12 cellular contexts compared by ENCODE assay signal in genomic region chr1:23149110-23149509, GRCh38. TPM values are rescaled to one million over a fixed set of nuclear protein-coding genes. Genes with fewer than 3 reads are reported as not detected.
DNase-seq lines count a peak whose midpoint lies in the region; ATAC-seq, FAIRE-seq and TF ChIP-seq lines count a peak whose summit lies in the region.
"Had no signal": no experiment of that assay in that cellular context is flagged by ENCODE, and none has a peak within 500 bp of the region (broad histone marks: within the 10 kb centered on the region; RNA-seq: fewer than 3 reads in every experiment).

No MANE protein-coding gene starts in this region.

- H2BK12ac ChIP-seq in trophoblast cell (ENCODE audit: low read length) = no peak overlapping the region

- SMC1A ChIA-PET in GM12878 (lab: Charles Lee; ENCODE audit: uncharacterized antibody, unreplicated experiment) = interaction anchor here (0.7 to 2.7 kb wide), 2 partner anchors 35 to 125 kb away, joined by 3 to 14 read pairs; no protein-coding TSS in a partner anchor

- RAD21 ChIA-PET in GM12878 (lab: Charles Lee; ENCODE audit: unreplicated experiment) = interaction anchor here (1.5 kb wide), 1 partner anchor 35 kb away, joined by 4 read pairs; no protein-coding TSS in a partner anchor

- H3K9me3 ChIP-seq in GM12878 (replicated peaks; ENCODE audit: control insufficient read depth, insufficient read depth, low read length) (no peaks in the 10 kb centered on the region), trophoblast cell (ENCODE audit: insufficient read depth, low read depth, low read length) (no peaks in the 10 kb centered on the region)
- H3K9me3 ChIP-seq in CD8-positive, alpha-beta memory T cell (ENCODE audit: low read length) = no peaks in the 10 kb centered on the region

- no peak for TF ChIP-seq CTCF in GM12878 (IDR thresholded peaks at IDR 0.05 in 2 of 3, conservative IDR thresholded peaks at IDR 0.05 in 1 of 3; ENCODE audit: control insufficient read depth in 2 of 3, extremely low read depth in 1 of 3, insufficient read depth in 1 of 3, low read depth in 3 of 3, low read length in 3 of 3)

- no peaks in the 10 kb centered on the region for H4K20me1 ChIP-seq in GM12878 (ENCODE audit: control insufficient read depth, insufficient read depth)

- no peaks in the 10 kb centered on the region for H3K4me1 ChIP-seq in GM12878 (ENCODE audit: control insufficient read depth, insufficient read depth, low read length)
- no peaks in the 10 kb centered on the region for H3K4me1 ChIP-seq in trophoblast cell (ENCODE audit: control insufficient read depth in 1 of 2, insufficient read depth in 2 of 2, low read length in 2 of 2)
- H3K4me1 ChIP-seq in CD8-positive, alpha-beta memory T cell (ENCODE audit: insufficient read depth, low read length) = peaks cover 10% of the 10 kb centered on the region

- intact Hi-C loops in GM12878 (cut with micrococcal nuclease; ENCODE audit: unreplicated experiment) = no loop called here

- H3K23ac ChIP-seq in trophoblast cell (ENCODE audit: low read length) = no peak overlapping the region

- H4K8ac ChIP-seq in trophoblast cell (ENCODE audit: low read depth, low read length) = no peak overlapping the region

- no peak for DNase-seq in activated naive CD4-positive, alpha-beta T cell treated with anti-CD3 and anti-CD28 coated beads, Interleukin-2, amount 50 U/mL, for 72 hours (ENCODE audit: low spot score in 2 of 2)
- DNase-seq in HPDE6-E6E7 (ENCODE audit: extremely low spot score) = peak; percentile 21
- peak; percentile 34 for DNase-seq in GM12878 (ENCODE audit: low read depth, low spot score)
- DNase-seq in trophoblast cell = no peak
- DNase-seq in CD8-positive, alpha-beta memory T cell = no peak
- no peak for DNase-seq in T-helper 1 cell
- DNase-seq in hypothalamus (lab: John Stamatoyannopoulos, UW) = no peak
- DNase-seq: NCI-H1092 treated with DMSO at 0.1 percent for 48 hours; stimulated activated CD4-positive, alpha-beta T cell treated with anti-CD3 and anti-CD28 coated beads, Interleukin-2, amount 100 ng/mL, for 24 hours had no signal

- no peak overlapping the region for H4K12ac ChIP-seq in trophoblast cell (ENCODE audit: low read depth, low read length)

- no peaks in the 10 kb centered on the region for H3K27me3 Mint-ChIP-seq in activated naive CD4-positive, alpha-beta T cell treated with anti-CD3 and anti-CD28 coated beads, Interleukin-2, amount 50 U/mL, for 24 hours
- H3K27me3 Mint-ChIP-seq in CD8-positive, alpha-beta memory T cell = no peaks in the 10 kb centered on the region

- no TSS peak for BruUV-seq in GM12878 (replicated peaks; lab: Mats Ljungman, UMichigan)

- H3K14ac ChIP-seq in trophoblast cell (ENCODE audit: low read length) = no peak overlapping the region

- FAIRE-seq in GM12878 (lab: Jason Lieb, UNC) = no peak
- FAIRE-seq: G401.6 had no signal

- H3K36me3 Mint-ChIP-seq in activated naive CD4-positive, alpha-beta T cell treated with anti-CD3 and anti-CD28 coated beads, Interleukin-2, amount 50 U/mL, for 24 hours = peaks cover 8% of the 10 kb centered on the region
- no peaks in the 10 kb centered on the region for H3K36me3 Mint-ChIP-seq in activated naive CD4-positive, alpha-beta T cell treated with anti-CD3 and anti-CD28 coated beads, Interleukin-2, amount 50 U/mL, for 72 hours
- peaks cover 0 to 4% (median 1%) of the 10 kb centered on the region in 3 donors for H3K36me3 Mint-ChIP-seq in CD8-positive, alpha-beta memory T cell

- no peak overlapping the region for H4K91ac ChIP-seq in trophoblast cell (ENCODE audit: low read depth, low read length)

- no peaks in the 10 kb centered on the region for H3K9me3 Mint-ChIP-seq in activated naive CD4-positive, alpha-beta T cell treated with anti-CD3 and anti-CD28 coated beads, Interleukin-2, amount 50 U/mL, for 24 hours
- no peaks in the 10 kb centered on the region for H3K9me3 Mint-ChIP-seq in activated naive CD4-positive, alpha-beta T cell treated with anti-CD3 and anti-CD28 coated beads, Interleukin-2, amount 50 U/mL, for 72 hours
- H3K9me3 Mint-ChIP-seq in CD8-positive, alpha-beta memory T cell = no peaks in the 10 kb centered on the region
- H3K9me3 Mint-ChIP-seq: T-helper 1 cell treated with Interleukin-12 subunit alpha and Interleukin-12 subunit beta and Interleukin-4 antibody, amounts not matched to agents 30 μg/mL and 1 μg/mL, for 36 hours had no signal

- H2AFZ ChIP-seq in GM12878 (ENCODE audit: control insufficient read depth, low read depth, low read length) (no peak overlapping the region), trophoblast cell (ENCODE audit: insufficient read depth, low read length, poor library complexity) (no peak overlapping the region)

- no peak for TF ChIP-seq RAD21 in GM12878 (IDR thresholded peaks at IDR 0.05; ENCODE audit: insufficient read depth, low read depth, low read length)

- no peak overlapping the region for H3K27ac ChIP-seq in GM12878 (ENCODE audit: control insufficient read depth, insufficient read depth)
- no peak overlapping the region for H3K27ac ChIP-seq in trophoblast cell (ENCODE audit: low read depth, low read length)
- H3K27ac ChIP-seq in CD8-positive, alpha-beta memory T cell (ENCODE audit: low read depth, low read length) = no peak overlapping the region

- H3K27me3 ChIP-seq in GM12878 (replicated peaks in 1 of 2; ENCODE audit: control insufficient read depth in 2 of 2, insufficient read depth in 2 of 2, low read length in 1 of 2) (no peaks in the 10 kb centered on the region), trophoblast cell (ENCODE audit: insufficient read depth, low read length) (no peaks in the 10 kb centered on the region)
- no peaks in the 10 kb centered on the region for H3K27me3 ChIP-seq in CD8-positive, alpha-beta memory T cell (ENCODE audit: insufficient read depth, low read length, poor library complexity, severe bottlenecking)

- peaks cover 3% of the 10 kb centered on the region for H3K79me2 ChIP-seq in GM12878 (ENCODE audit: control insufficient read depth, insufficient read depth, low read length)
- H3K79me2 ChIP-seq in trophoblast cell (ENCODE audit: control insufficient read depth, insufficient read depth, low read length, poor library complexity) = peaks cover 14% of the 10 kb centered on the region

- no peak for TF ChIP-seq POLR2A in GM12878 (IDR thresholded peaks at IDR 0.05; ENCODE audit: low read depth, low read length)

- H3K4me2 ChIP-seq in GM12878 (ENCODE audit: control insufficient read depth, insufficient read depth) (no peak overlapping the region), trophoblast cell (ENCODE audit: low read length) (no peak overlapping the region)

- peaks cover 43% of the 10 kb centered on the region for H3K4me1 Mint-ChIP-seq in activated naive CD4-positive, alpha-beta T cell treated with anti-CD3 and anti-CD28 coated beads, Interleukin-2, amount 50 U/mL, for 24 hours
- H3K4me1 Mint-ChIP-seq in CD8-positive, alpha-beta memory T cell = peaks cover 39 to 52% (median 45%) of the 10 kb centered on the region in 3 donors

- H2BK5ac ChIP-seq in trophoblast cell (ENCODE audit: low read depth, low read length, poor library complexity) = no peak overlapping the region

- no peak overlapping the region for H2BK120ac ChIP-seq in trophoblast cell (ENCODE audit: insufficient read depth, low read length, poor library complexity)

- H3K27ac Mint-ChIP-seq in activated naive CD4-positive, alpha-beta T cell treated with anti-CD3 and anti-CD28 coated beads, Interleukin-2, amount 50 U/mL, for 24 hours = peak overlapping the region; percentile 56
- peak overlapping the region in 1 of 2 donors; percentile 47 for H3K27ac Mint-ChIP-seq in activated naive CD4-positive, alpha-beta T cell treated with anti-CD3 and anti-CD28 coated beads, Interleukin-2, amount 50 U/mL, for 72 hours
- peak overlapping the region in 4 of 8 donors; percentile 4 to 76 (median 42) for H3K27ac Mint-ChIP-seq in CD8-positive, alpha-beta memory T cell
- H3K27ac Mint-ChIP-seq: T-helper 1 cell treated with Interleukin-12 subunit alpha and Interleukin-12 subunit beta and Interleukin-4 antibody, amounts not matched to agents 30 μg/mL and 1 μg/mL, for 36 hours had no signal

- CTCF ChIA-PET in GM12878 (lab: Yijun Ruan, JAX) = interaction anchor here (1.0 to 2.0 kb wide), 2 partner anchors 34 to 37 kb away, joined by 4 to 7 read pairs; no protein-coding TSS in a partner anchor
- CTCF ChIA-PET in CD8-positive, alpha-beta memory T cell (lab: Charles Lee) = interaction anchor here (0.6 kb wide), 1 partner anchor 1516 kb away, joined by 3 read pairs; no protein-coding TSS in a partner anchor

- no peak for TF ChIP-seq EP300 in GM12878 (IDR thresholded peaks at IDR 0.05; ENCODE audit: borderline replicate concordance in 1 of 2, control insufficient read depth in 1 of 2, low read depth in 2 of 2, low read length in 2 of 2)

- H3K79me1 ChIP-seq in trophoblast cell (ENCODE audit: low read length) = no peaks in the 10 kb centered on the region

- H2AK5ac ChIP-seq in trophoblast cell (ENCODE audit: low read length) = no peak overlapping the region

- H3K36me3 ChIP-seq in GM12878 (ENCODE audit: control insufficient read depth in 2 of 2, insufficient read depth in 2 of 2, low read length in 1 of 2) (peaks cover 0 to 3% of the 10 kb centered on the region in 2 experiments; a peak in 1 of 4 replicates), trophoblast cell (ENCODE audit: control insufficient read depth in 1 of 2, insufficient read depth in 2 of 2, low read length in 2 of 2) (peaks cover under 1 to 2% of the 10 kb centered on the region in 2 experiments)
- no peaks in the 10 kb centered on the region for H3K36me3 ChIP-seq in CD8-positive, alpha-beta memory T cell (ENCODE audit: insufficient read depth, low read length)

- H3K9ac ChIP-seq in GM12878 (ENCODE audit: control insufficient read depth, insufficient read depth, low read length) (no peak overlapping the region), trophoblast cell (ENCODE audit: low read length) (no peak overlapping the region)

- POLR2A ChIA-PET in GM12878 (lab: Charles Lee) = interaction anchor here (0.6 to 1.5 kb wide), 2 partner anchors 12 to 20 kb away, joined by 4 read pairs; no protein-coding TSS in a partner anchor
- POLR2A ChIA-PET in CD8-positive, alpha-beta memory T cell (lab: Charles Lee) = no interaction called here

- H3K4me3 ChIP-seq in GM12878 (no peak overlapping the region), trophoblast cell (ENCODE audit: low read depth, low read length) (no peak overlapping the region)
- no peak overlapping the region for H3K4me3 ChIP-seq in CD8-positive, alpha-beta memory T cell (ENCODE audit: low read length)

- H3K4me3 Mint-ChIP-seq in activated naive CD4-positive, alpha-beta T cell treated with anti-CD3 and anti-CD28 coated beads, Interleukin-2, amount 50 U/mL, for 24 hours = no peak overlapping the region
- no peak overlapping the region for H3K4me3 Mint-ChIP-seq in CD8-positive, alpha-beta memory T cell
- H3K4me3 Mint-ChIP-seq: T-helper 1 cell treated with Interleukin-12 subunit alpha and Interleukin-12 subunit beta and Interleukin-4 antibody, amounts not matched to agents 30 μg/mL and 1 μg/mL, for 36 hours had no signal

- in situ Hi-C loops in GM12878 (cut with MboI) = no loop called here

- no peak overlapping the region for H3K18ac ChIP-seq in trophoblast cell (ENCODE audit: low read length)

- 75% methylated on average over 1 of the region's 1 CpG for WGBS in GM12878 (ENCODE audit: insufficient coverage, insufficient replicate concordance, low lambda C conversion rate, missing lambda C conversion rate)
- no CpG with 5 or more reads among the region's 1 CpG for WGBS in trophoblast cell (ENCODE audit: extremely low coverage, insufficient coverage, insufficient read length)

- no peak for ATAC-seq in activated naive CD4-positive, alpha-beta T cell treated with anti-CD3 and anti-CD28 coated beads, Interleukin-2, amount 50 U/mL, for 72 hours
- ATAC-seq in GM12878 = peak; percentile 94

- peak overlapping the region; percentile 90 for H3K4ac ChIP-seq in trophoblast cell (ENCODE audit: low read depth, low read length)

RNA-seq across cellular contexts. Expression of gene LUZP1, which starts 19.5 kb away (rescaled TPM):
- total RNA-seq in activated naive CD4-positive, alpha-beta T cell treated with anti-CD3 and anti-CD28 coated beads, Interleukin-2, amount 50 U/mL, for 72 hours = 10 to 100 TPM; 18.5 to 21.4 TPM
- total RNA-seq in GM12878 (2013; cell fraction: nucleolus; rRNA removed) = 26.6 and 27.5 TPM in 2 replicates
- total RNA-seq in GM12878 (2014; rRNA removed) = 13.8 and 15.5 TPM in 2 replicates
- total RNA-seq in GM12878 (2014; rRNA removed; fragmentation: Illumina TruSeq; extraction: Trizol) = 17.1 and 17.5 TPM in 2 replicates
- 24.0 and 24.8 TPM in 2 replicates for total RNA-seq in GM12878 (2021)
- polyA plus RNA-seq in GM12878 (2011; ENCODE audit: low read depth) = 4.1 TPM
- 10.6 and 12.2 TPM in 2 replicates for polyA plus RNA-seq in GM12878 (2011; rRNA removed)
- 8.2 and 8.4 TPM in 2 replicates for polyA plus RNA-seq in GM12878 (2011; cell fraction: cytosol; rRNA removed)
- 15.0 and 17.1 TPM in 2 replicates for polyA plus RNA-seq in GM12878 (2011; cell fraction: nucleus; rRNA removed)
- polyA plus RNA-seq in GM12878 (2012) = 5.0 and 5.6 TPM in 2 replicates
- 19.7 and 22.8 TPM in 2 replicates for polyA plus RNA-seq in GM12878 (2014; fragmentation: Illumina TruSeq; extraction: Trizol)
- 10 to 100 TPM; 11.3 to 17.1 TPM for polyA plus RNA-seq in GM12878 (2014; fragmentation: Nextera tagmentation; extraction: Ambion mirVana)
- 11.3 and 11.7 TPM in 2 replicates for polyA plus RNA-seq in GM12878 (2014; rRNA removed)
- 10 to 100 TPM; 27.1 to 28.2 TPM for polyA plus RNA-seq in GM12878 (2016; fragmentation: Nextera tagmentation; extraction: Ambion mirVana)
- polyA minus RNA-seq in GM12878 (2011; rRNA and poly(A)+ RNA removed) = 18.1 and 18.9 TPM in 2 replicates
- polyA minus RNA-seq in GM12878 (2011; cell fraction: cytosol; rRNA and poly(A)+ RNA removed) = 5.2 and 6.7 TPM in 2 replicates
- polyA minus RNA-seq in GM12878 (2011; cell fraction: nucleus; rRNA and poly(A)+ RNA removed) = 10.8 and 14.2 TPM in 2 replicates
- 38.6 TPM in 2 replicates for polyA plus RNA-seq in trophoblast cell (2013)
- 10 to 100 TPM; 19.5 to 19.6 TPM for total RNA-seq in CD8-positive, alpha-beta memory T cell
- 32.8 TPM for polyA plus RNA-seq in CD8-positive, alpha-beta memory T cell

Comparison
In these comparisons a context has a peak if more than half of its experiments do, and no peak if none do; other contexts are left out.
1. DNase-seq: peak in HPDE6-E6E7 (single experiment) and GM12878 (single experiment); none in activated naive CD4-positive, alpha-beta T cell treated with anti-CD3 and anti-CD28 coated beads, Interleukin-2, amount 50 U/mL, for 72 hours (0 of 2), trophoblast cell (0 of 2), CD8-positive, alpha-beta memory T cell (0 of 5), T-helper 1 cell (0 of 5) and hypothalamus (0 of 51).